14 cellular contexts compared by ENCODE assay signal in genomic region chr12:110533607-110534006, GRCh38. TPM values are rescaled to one million over a fixed set of nuclear protein-coding genes. Genes with fewer than 3 reads are reported as not detected.
DNase-seq lines count a peak whose midpoint lies in the region; ATAC-seq and TF ChIP-seq lines count a peak whose summit lies in the region.
"Had no signal": no experiment of that assay in that cellular context is flagged by ENCODE, and none has a peak within 500 bp of the region (broad histone marks: within the 10 kb centered on the region; RNA-seq: fewer than 3 reads in every experiment).

No MANE protein-coding gene starts in this region.

- no peaks in the 10 kb centered on the region for H3K27me3 ChIP-seq in fibroblast of lung (ENCODE audit: control insufficient read depth, insufficient read depth, low read length)
- H3K27me3 ChIP-seq in trophoblast cell (ENCODE audit: insufficient read depth, low read length) = no peaks in the 10 kb centered on the region
- no peaks in the 10 kb centered on the region for H3K27me3 ChIP-seq in uterus
- no peaks in the 10 kb centered on the region for H3K27me3 ChIP-seq in colonic mucosa
- H3K27me3 ChIP-seq: Peyer's patch had no signal

- H3K4me2 ChIP-seq in fibroblast of lung (ENCODE audit: extremely low read depth, insufficient read depth, low read length) = peak overlapping the region; percentile 52
- no peak overlapping the region for H3K4me2 ChIP-seq in trophoblast cell (ENCODE audit: low read length)

- no peaks in the 10 kb centered on the region for H3K79me1 ChIP-seq in trophoblast cell (ENCODE audit: low read length)

- H2AFZ ChIP-seq in fibroblast of lung (ENCODE audit: low read length) (no peak overlapping the region), trophoblast cell (ENCODE audit: insufficient read depth, low read length, poor library complexity) (no peak overlapping the region)

- no peak overlapping the region for H4K8ac ChIP-seq in trophoblast cell (ENCODE audit: low read depth, low read length)

- H3K23ac ChIP-seq in trophoblast cell (ENCODE audit: low read length) = no peak overlapping the region

- H2BK120ac ChIP-seq in trophoblast cell (ENCODE audit: insufficient read depth, low read length, poor library complexity) = no peak overlapping the region

- no peak overlapping the region for H4K91ac ChIP-seq in trophoblast cell (ENCODE audit: low read depth, low read length)

- H3K9me3 ChIP-seq in fibroblast of lung (ENCODE audit: control insufficient read depth, insufficient read depth, low read depth, low read length) (no peaks in the 10 kb centered on the region), trophoblast cell (ENCODE audit: insufficient read depth, low read depth, low read length) (no peaks in the 10 kb centered on the region), uterus (no peaks in the 10 kb centered on the region), colonic mucosa (no peaks in the 10 kb centered on the region)
- H3K9me3 ChIP-seq: Peyer's patch had no signal

- H3K9ac ChIP-seq in fibroblast of lung (ENCODE audit: insufficient read depth, low read length) (no peak overlapping the region), trophoblast cell (ENCODE audit: low read length) (no peak overlapping the region), colonic mucosa (ENCODE audit: low read depth in 2 of 2, low read length in 2 of 2) (no peak overlapping the region)

- no peak for ATAC-seq in activated T-helper 17 cell treated with anti-CD3 and anti-CD28 coated beads, Interleukin-2, amount 50 U/mL, for 72 hours (replicated peaks)
- ATAC-seq: activated T-cell treated with anti-CD3 and anti-CD28 coated beads, Interleukin-2, amount 50 U/mL, for 72 hours had no signal

- H3K27ac Mint-ChIP-seq in activated T-helper 17 cell treated with anti-CD3 and anti-CD28 coated beads, Interleukin-2, amount 50 U/mL, for 72 hours = no peak overlapping the region
- H3K27ac Mint-ChIP-seq: activated T-cell treated with anti-CD3 and anti-CD28 coated beads, Interleukin-2, amount 50 U/mL, for 72 hours had no signal

- intact Hi-C loops in uterus (cut with DNase I; ENCODE audit: low total_unique reads) = no loop called here
- intact Hi-C loops in colonic mucosa (cut with DNase I) = no loop called here

- DNase-seq in EH (ENCODE audit: low read depth) (peak; percentile 45), LNCaP clone FGC (ENCODE audit: low read depth) (peak; percentile 37), fibroblast of lung (ENCODE audit: low read depth in 2 of 2) (peak; percentile 50 to 61), trophoblast cell (peak; percentile 84 to 98), uterus (no peak), colonic mucosa (no peak), dermis blood vessel endothelial cell (no peak)
- DNase-seq: activated CD4-positive, alpha-beta T cell treated with anti-CD3 and anti-CD28 coated beads, Interleukin-2, amount 50 U/mL, for 48 hours; activated T-cell treated with anti-CD3 and anti-CD28 coated beads, Interleukin-2, amount 50 U/mL, for 72 hours; immature natural killer cell; NCI-H774; Peyer's patch; stimulated activated CD4-positive, alpha-beta T cell treated with anti-CD3 and anti-CD28 coated beads, Interleukin-4, amount 100 ng/mL, for 1 hour had no signal

- no peaks in the 10 kb centered on the region for H3K27me3 Mint-ChIP-seq in activated T-helper 17 cell treated with anti-CD3 and anti-CD28 coated beads, Interleukin-2, amount 50 U/mL, for 72 hours

- H2BK12ac ChIP-seq in trophoblast cell (ENCODE audit: low read length) = no peak overlapping the region

- H3K4me1 Mint-ChIP-seq in activated T-helper 17 cell treated with anti-CD3 and anti-CD28 coated beads, Interleukin-2, amount 50 U/mL, for 72 hours = peaks cover 17% of the 10 kb centered on the region

- H3K27ac ChIP-seq in fibroblast of lung (ENCODE audit: insufficient read depth, low read length) (no peak overlapping the region), trophoblast cell (ENCODE audit: low read depth, low read length) (no peak overlapping the region), uterus (no peak overlapping the region), colonic mucosa (no peak overlapping the region)

- no peak overlapping the region for H2BK5ac ChIP-seq in trophoblast cell (ENCODE audit: low read depth, low read length, poor library complexity)

- H3K4ac ChIP-seq in trophoblast cell (ENCODE audit: low read depth, low read length) = no peak overlapping the region

- no peaks in the 10 kb centered on the region for H4K20me1 ChIP-seq in fibroblast of lung (ENCODE audit: control insufficient read depth, extremely low read depth, insufficient read depth, low read length)

- H3K4me3 Mint-ChIP-seq in activated T-helper 17 cell treated with anti-CD3 and anti-CD28 coated beads, Interleukin-2, amount 50 U/mL, for 72 hours = no peak overlapping the region
- H3K4me3 Mint-ChIP-seq: activated T-cell treated with anti-CD3 and anti-CD28 coated beads, Interleukin-2, amount 50 U/mL, for 72 hours; immature natural killer cell had no signal

- TF ChIP-seq CTCF in LNCaP clone FGC (IDR thresholded peaks at IDR 0.05; ENCODE audit: control insufficient read depth, extremely low read depth, insufficient read depth) = no peak
- TF ChIP-seq CTCF in fibroblast of lung (conservative IDR thresholded peaks at IDR 0.05 in 1 of 2, IDR thresholded peaks at IDR 0.05 in 1 of 2; ENCODE audit: low read depth in 1 of 2, low read length in 2 of 2) = no peak
- no peak for TF ChIP-seq CTCF in uterus (IDR thresholded peaks at IDR 0.05)
- no peak for TF ChIP-seq CTCF in colonic mucosa (IDR thresholded peaks at IDR 0.05)

- no peak for TF ChIP-seq POLR2A in uterus (IDR thresholded peaks at IDR 0.05)

- no peak overlapping the region for H3K18ac ChIP-seq in trophoblast cell (ENCODE audit: low read length)

- peaks cover 15% of the 10 kb centered on the region for H3K4me1 ChIP-seq in fibroblast of lung (ENCODE audit: control insufficient read depth, extremely low read depth, insufficient read depth, low read length)
- peaks cover 2 to 6% of the 10 kb centered on the region in 2 experiments for H3K4me1 ChIP-seq in trophoblast cell (ENCODE audit: control insufficient read depth in 1 of 2, insufficient read depth in 2 of 2, low read length in 2 of 2)
- H3K4me1 ChIP-seq in uterus = no peaks in the 10 kb centered on the region
- peaks cover 9% of the 10 kb centered on the region for H3K4me1 ChIP-seq in colonic mucosa

- H3K36me3 Mint-ChIP-seq in activated T-helper 17 cell treated with anti-CD3 and anti-CD28 coated beads, Interleukin-2, amount 50 U/mL, for 72 hours (ENCODE audit: low read depth) = peaks cover 90% of the 10 kb centered on the region

- no peaks in the 10 kb centered on the region for H3K9me3 Mint-ChIP-seq in activated T-helper 17 cell treated with anti-CD3 and anti-CD28 coated beads, Interleukin-2, amount 50 U/mL, for 72 hours
- H3K9me3 Mint-ChIP-seq: activated T-cell treated with anti-CD3 and anti-CD28 coated beads, Interleukin-2, amount 50 U/mL, for 72 hours; immature natural killer cell had no signal

- no peak overlapping the region for H3K14ac ChIP-seq in trophoblast cell (ENCODE audit: low read length)

- H3K79me2 ChIP-seq in fibroblast of lung (ENCODE audit: control insufficient read depth, insufficient read depth, low read length) = no peaks in the 10 kb centered on the region
- no peaks in the 10 kb centered on the region for H3K79me2 ChIP-seq in trophoblast cell (ENCODE audit: control insufficient read depth, insufficient read depth, low read length, poor library complexity)

- WGBS in trophoblast cell (ENCODE audit: extremely low coverage, insufficient coverage, insufficient read length) = no CpG with 5 or more reads among the region's 6 CpGs

- H4K12ac ChIP-seq in trophoblast cell (ENCODE audit: low read depth, low read length) = no peak overlapping the region

- H3K4me3 ChIP-seq in LNCaP clone FGC (ENCODE audit: low read depth, low read length) (no peak overlapping the region), fibroblast of lung (replicated peaks in 1 of 4; ENCODE audit: control extremely low read depth in 1 of 4, insufficient read depth in 1 of 4, low read depth in 3 of 4, low read length in 4 of 4) (no peak overlapping the region), trophoblast cell (ENCODE audit: low read depth, low read length) (no peak overlapping the region), uterus (no peak overlapping the region), colonic mucosa (no peak overlapping the region)
- H3K4me3 ChIP-seq: Peyer's patch had no signal

- peaks cover 4% of the 10 kb centered on the region for H3K36me3 ChIP-seq in fibroblast of lung (ENCODE audit: control insufficient read depth, insufficient read depth, low read length)
- H3K36me3 ChIP-seq in trophoblast cell (ENCODE audit: control insufficient read depth in 1 of 2, insufficient read depth in 2 of 2, low read length in 2 of 2) = peaks cover 5 to 11% of the 10 kb centered on the region in 2 experiments
- no peaks in the 10 kb centered on the region for H3K36me3 ChIP-seq in uterus
- peaks cover 6% of the 10 kb centered on the region for H3K36me3 ChIP-seq in colonic mucosa

- H2AK5ac ChIP-seq in trophoblast cell (ENCODE audit: low read length) = no peak overlapping the region

RNA-seq across cellular contexts. Expression of gene RAD9B, which starts 31.5 kb away (rescaled TPM):
- total RNA-seq in fibroblast of lung (0.50 and 0.77 TPM in 2 replicates), uterus (1 to 10 TPM in 2 of 4 donors, under 1 TPM in 1, not detected in 1; 0.88 to 8.4 (median 1.2) TPM), colonic mucosa (under 1 TPM; 0.19 to 0.69 TPM), dermis blood vessel endothelial cell (0.14 and 1.2 TPM in 2 replicates)
- 0.40 and 0.53 TPM in 2 replicates for polyA plus RNA-seq in fibroblast of lung
- polyA plus RNA-seq in fibroblast of lung (2012) = 0.25 and 0.30 TPM in 2 replicates
- polyA minus RNA-seq in fibroblast of lung (ENCODE audit: low replicate concordance) = not detected in 2 replicates
- 0.08 and 0.11 TPM in 2 replicates for polyA plus RNA-seq in trophoblast cell (2013)
- 1 to 10 TPM; 1.5 to 2.5 TPM for total RNA-seq in activated T-helper 17 cell treated with anti-CD3 and anti-CD28 coated beads, Interleukin-2, amount 50 U/mL, for 72 hours

RNA-seq across cellular contexts. Expression of gene VPS29, which starts 31.7 kb away (rescaled TPM):
- total RNA-seq in fibroblast of lung (44.7 and 52.2 TPM in 2 replicates), uterus (100 to 1,000 TPM in 2 of 4 donors, 10 to 100 TPM in 2; 82.5 to 195 (median 100) TPM), colonic mucosa (100 to 1,000 TPM; 120 to 130 TPM), dermis blood vessel endothelial cell (77.1 and 78.3 TPM in 2 replicates)
- polyA plus RNA-seq in fibroblast of lung = 172 and 210 TPM in 2 replicates
- polyA plus RNA-seq in fibroblast of lung (2012) = 119 and 139 TPM in 2 replicates
- polyA minus RNA-seq in fibroblast of lung (ENCODE audit: low replicate concordance) = 20.7 and 25.0 TPM in 2 replicates
- polyA plus RNA-seq in trophoblast cell (2013) = 110 and 119 TPM in 2 replicates
- 100 to 1,000 TPM; 103 to 125 TPM for total RNA-seq in activated T-helper 17 cell treated with anti-CD3 and anti-CD28 coated beads, Interleukin-2, amount 50 U/mL, for 72 hours

RNA-seq across cellular contexts. Expression of gene PPTC7, which starts 49.5 kb away (rescaled TPM):
- total RNA-seq in fibroblast of lung (4.9 and 6.9 TPM in 2 replicates), uterus (10 to 100 TPM in 3 of 4 donors, 1 to 10 TPM in 1; 3.6 to 34.1 (median 21.1) TPM), colonic mucosa (10 to 100 TPM; 25.7 to 34.9 TPM), dermis blood vessel endothelial cell (9.0 and 13.3 TPM in 2 replicates)
- polyA plus RNA-seq in fibroblast of lung = 9.4 and 12.5 TPM in 2 replicates
- 6.5 and 7.9 TPM in 2 replicates for polyA plus RNA-seq in fibroblast of lung (2012)
- polyA minus RNA-seq in fibroblast of lung (ENCODE audit: low replicate concordance) = 4.2 and 13.4 TPM in 2 replicates
- 9.9 and 10.1 TPM in 2 replicates for polyA plus RNA-seq in trophoblast cell (2013)
- 10 to 100 TPM; 31.4 to 36.7 TPM for total RNA-seq in activated T-helper 17 cell treated with anti-CD3 and anti-CD28 coated beads, Interleukin-2, amount 50 U/mL, for 72 hours

Comparison
In these comparisons a context has a peak if more than half of its experiments do, and no peak if none do; other contexts are left out.
1. DNase-seq: peak in EH (single experiment), LNCaP clone FGC (single experiment), fibroblast of lung (2 of 2) and trophoblast cell (2 of 2); none in uterus (0 of 2), colonic mucosa (single experiment) and dermis blood vessel endothelial cell (single experiment).